In genomic region chr1:205597691-205598314, GRCh38 we compare ENCODE assay signal across 13 cellular contexts. TPM values are rescaled to one million over a fixed set of nuclear protein-coding genes. Genes with fewer than 3 reads are reported as not detected.
DNase-seq lines count a peak whose midpoint lies in the region; ATAC-seq and TF ChIP-seq lines count a peak whose summit lies in the region.
"Had no signal": no experiment of that assay in that cellular context is flagged by ENCODE, and none has a peak within 500 bp of the region (broad histone marks: within the 10 kb centered on the region; RNA-seq: fewer than 3 reads in every experiment).

No MANE protein-coding gene starts in this region.

- H3K56ac ChIP-seq in H9 (ENCODE audit: insufficient read length, low read depth, low read length), result no peak overlapping the region

- H2BK20ac ChIP-seq in H9 (ENCODE audit: low read depth, low read length, poor library complexity, severe bottlenecking), result no peak overlapping the region

- H3K4me3 ChIP-seq in fibroblast of pulmonary artery (replicated peaks; ENCODE audit: low read depth, low read length), result no peak overlapping the region

- H4K20me1 ChIP-seq in H9 (ENCODE audit: control insufficient read depth, insufficient read depth, insufficient read length), result no peaks in the 10 kb centered on the region

- CTCF ChIA-PET in Calu3 (lab: Charles Lee), result no interaction called here
- CTCF ChIA-PET in activated B cell treated with CpG ODN at 0.5 μM for 24 hours (lab: Charles Lee), result interaction anchor here (10.5 kb wide), 1 partner anchor 60 kb away, joined by 298 read pairs; no protein-coding TSS in a partner anchor

- ATAC-seq in activated B cell treated with CpG ODN at 0.5 μM for 24 hours (ENCODE audit: low read depth), result no peak
- ATAC-seq in HG02623 (IDR thresholded peaks at IDR 0.05; ENCODE audit: unreplicated experiment), result no peak
- ATAC-seq in GM19452 (IDR thresholded peaks at IDR 0.05; ENCODE audit: unreplicated experiment), result no peak

- POLR2A ChIA-PET in activated B cell treated with CpG ODN at 0.5 μM for 24 hours (lab: Charles Lee), result interaction anchor here (0.6 kb wide), 1 partner anchor 388 kb away, joined by 3 read pairs; no protein-coding TSS in a partner anchor

- H3K9ac ChIP-seq in H9 (ENCODE audit: extremely low read depth, insufficient read length, low read length), result no peak overlapping the region
- H3K9ac ChIP-seq: KMS-11 had no signal

- H3K23me2 ChIP-seq in H9 (ENCODE audit: insufficient read length, low read depth, low read length, poor library complexity, severe bottlenecking), result no peaks in the 10 kb centered on the region

- BruUV-seq in Calu3 (replicated peaks; lab: Mats Ljungman, UMichigan), result no TSS peak

- no peaks in the 10 kb centered on the region for H3K4me1 ChIP-seq in H9 (ENCODE audit: insufficient read depth, low read length)

- no peaks in the 10 kb centered on the region for H3K79me2 ChIP-seq in H9 (ENCODE audit: insufficient read depth, low read length)

- H3K4me2 ChIP-seq in H9 (ENCODE audit: insufficient read depth, insufficient read length, low read length), result no peak overlapping the region
- H3K4me2 ChIP-seq: KMS-11 had no signal

- H3K14ac ChIP-seq in H9 (ENCODE audit: insufficient read depth, low read length), result no peak overlapping the region

- H3K4ac ChIP-seq in H9 (ENCODE audit: low read depth, low read length), result no peak overlapping the region

- H3K9me3 Mint-ChIP-seq in Calu3 (ENCODE audit: low read depth, unreplicated experiment) (no peaks in the 10 kb centered on the region), activated B cell treated with CpG ODN at 0.5 μM for 24 hours (no peaks in the 10 kb centered on the region), osteocyte (ENCODE audit: unreplicated experiment) (no peaks in the 10 kb centered on the region), H9 (no peaks in the 10 kb centered on the region; a peak in 1 of 5 replicates)

- H4K5ac ChIP-seq in H9 (ENCODE audit: insufficient read length, low read depth, low read length), result no peak overlapping the region

- H3K23ac ChIP-seq in H9 (ENCODE audit: insufficient read length, low read depth, low read length), result no peak overlapping the region

- H4K91ac ChIP-seq in H9 (ENCODE audit: insufficient read length, low read depth, low read length), result no peak overlapping the region

- TF ChIP-seq CTCF in Calu3 (IDR thresholded peaks at IDR 0.05; ENCODE audit: unreplicated experiment) (no peak), activated B cell treated with CpG ODN at 0.5 μM for 24 hours (IDR thresholded peaks at IDR 0.05) (no peak), fibroblast of pulmonary artery (IDR thresholded peaks at IDR 0.05; ENCODE audit: low read length, missing control alignments) (no peak), osteocyte (IDR thresholded peaks at IDR 0.05) (no peak), H9 (conservative IDR thresholded peaks at IDR 0.05) (no peak)

- H3K36me3 Mint-ChIP-seq in Calu3 (ENCODE audit: insufficient read depth, unreplicated experiment) (peaks cover 58% of the 10 kb centered on the region), activated B cell treated with CpG ODN at 0.5 μM for 24 hours (ENCODE audit: low read depth) (peaks cover 45% of the 10 kb centered on the region), osteocyte (ENCODE audit: unreplicated experiment) (peaks cover 18% of the 10 kb centered on the region), H9 (ENCODE audit: insufficient read depth in 1 of 3, low read depth in 3 of 3) (peaks cover 5 to 16% (median 7%) of the 10 kb centered on the region in 3 experiments; a peak in 5 of 7 replicates)

- H2AK5ac ChIP-seq in H9 (ENCODE audit: insufficient read length, low read length), result no peak overlapping the region

- H3K4me1 Mint-ChIP-seq in Calu3 (ENCODE audit: low read depth, unreplicated experiment), result peaks cover 46% of the 10 kb centered on the region
- H3K4me1 Mint-ChIP-seq in activated B cell treated with CpG ODN at 0.5 μM for 24 hours, result peaks cover 43% of the 10 kb centered on the region
- H3K4me1 Mint-ChIP-seq in osteocyte (ENCODE audit: unreplicated experiment), result peaks cover 23% of the 10 kb centered on the region
- peaks cover 3 to 4% of the 10 kb centered on the region in 2 experiments; a peak in 3 of 4 replicates for H3K4me1 Mint-ChIP-seq in H9

- H3K27me3 ChIP-seq in H9 (ENCODE audit: insufficient read depth, low read length), result no peaks in the 10 kb centered on the region; the same call in 1 of the 2 replicates

- H3K9me3 ChIP-seq in H9 (ENCODE audit: control insufficient read depth, low read depth, low read length), result no peaks in the 10 kb centered on the region

- H3K79me1 ChIP-seq in H9 (ENCODE audit: insufficient read depth, low read depth, low read length, poor library complexity, severe bottlenecking), result no peaks in the 10 kb centered on the region

- no peak overlapping the region for H2BK12ac ChIP-seq in H9 (ENCODE audit: insufficient read length, low read depth, low read length)

- intact Hi-C loops in Calu3 (cut with micrococcal nuclease; ENCODE audit: unreplicated experiment) (no loop called here), activated B cell treated with CpG ODN at 0.5 μM for 24 hours (cut with micrococcal nuclease) (loop anchor here (2.0 kb wide), 1 partner anchor 13 kb away; no protein-coding TSS in a partner anchor)

- no peak overlapping the region for H2BK5ac ChIP-seq in H9 (ENCODE audit: insufficient read length, low read length)

- no peak overlapping the region for H2BK120ac ChIP-seq in H9 (ENCODE audit: low read depth, low read length, poor library complexity, severe bottlenecking)

- H2AFZ ChIP-seq in H9 (ENCODE audit: low read length), result no peak overlapping the region

- H4K8ac ChIP-seq in H9 (replicated peaks; ENCODE audit: insufficient read length, low read depth, low read length), result no peak overlapping the region

- no CpG with 5 or more reads among the region's 8 CpGs for WGBS in H9 (ENCODE audit: extremely low coverage, insufficient read length, low lambda C conversion rate)

- no peak for DNase-seq in Calu3
- DNase-seq in activated B cell treated with CpG ODN at 0.5 μM for 24 hours, result no peak
- peak; percentile 67 for DNase-seq in fibroblast of pulmonary artery (ENCODE audit: low read depth)
- peak; percentile 59 for DNase-seq in osteocyte (ENCODE audit: extremely low spot score, unreplicated experiment)
- DNase-seq in H9, result no peak
- DNase-seq in NCI-H526 (lab: John Stamatoyannopoulos, UW), result no peak
- DNase-seq: DMS79; NCI-H2081; NK-92 treated with Interleukin-12 subunit alpha and Interleukin-12 subunit beta, amount 100 ng/mL, for 24 hours; stimulated activated CD4-positive, alpha-beta T cell treated with anti-CD3 and anti-CD28 coated beads, Interleukin-15, amount 100 ng/mL, for 24 hours had no signal

- H3K27me3 Mint-ChIP-seq in Calu3 (ENCODE audit: unreplicated experiment) (no peaks in the 10 kb centered on the region), activated B cell treated with CpG ODN at 0.5 μM for 24 hours (no peaks in the 10 kb centered on the region), osteocyte (ENCODE audit: unreplicated experiment) (no peaks in the 10 kb centered on the region), H9 (ENCODE audit: low read depth) (no peaks in the 10 kb centered on the region)

- H3K4me3 Mint-ChIP-seq in Calu3 (ENCODE audit: low read depth, unreplicated experiment) (no peak overlapping the region), activated B cell treated with CpG ODN at 0.5 μM for 24 hours (no peak overlapping the region), osteocyte (ENCODE audit: unreplicated experiment) (no peak overlapping the region), H9 (no peak overlapping the region; a peak in 1 of 5 replicates)

- no peak overlapping the region for H3T11ph ChIP-seq in H9 (ENCODE audit: low read length)

- no peak overlapping the region for H3K18ac ChIP-seq in H9 (ENCODE audit: insufficient read length, low read depth, low read length)

- H3K27ac Mint-ChIP-seq in Calu3 (ENCODE audit: unreplicated experiment) (peak overlapping the region; percentile 71), activated B cell treated with CpG ODN at 0.5 μM for 24 hours (peak overlapping the region; percentile 18), osteocyte (ENCODE audit: unreplicated experiment) (peak overlapping the region; percentile 37), H9 (no peak overlapping the region; a peak in 1 of 7 replicates)

- no peak overlapping the region for H2BK15ac ChIP-seq in H9 (ENCODE audit: low read depth, low read length)

- H3K27ac ChIP-seq in H9 (ENCODE audit: insufficient read length, low read depth, low read length), result no peak overlapping the region
- H3K27ac ChIP-seq: KMS-11 had no signal

RNA-seq across cellular contexts. Expression of gene ELK4, which starts 34.0 kb away (rescaled TPM):
- total RNA-seq in Calu3 (2022) (110 and 122 TPM in 2 replicates), activated B cell treated with CpG ODN at 0.5 μM for 24 hours (130 and 141 TPM in 2 replicates), osteocyte (46.4 and 50.4 TPM in 2 replicates), H9 (2021) (28.7 and 31.2 TPM in 2 replicates)

Comparison
In these comparisons a context has a peak if more than half of its experiments do, and no peak if none do; other contexts are left out.
1. DNase-seq: peak in fibroblast of pulmonary artery (single experiment) and osteocyte (single experiment); none in Calu3 (single experiment), activated B cell treated with CpG ODN at 0.5 μM for 24 hours (single experiment), H9 (single experiment) and NCI-H526 (0 of 2).
2. H3K27ac Mint-ChIP-seq: peak in Calu3 (single experiment), activated B cell treated with CpG ODN at 0.5 μM for 24 hours (single experiment) and osteocyte (single experiment); none in H9 (0 of 3).